In genomic region chr13:19587635-19588300, GRCh38 we compare ENCODE assay signal across 8 cellular contexts. TPM values are rescaled to one million over a fixed set of nuclear protein-coding genes. Genes with fewer than 3 reads are reported as not detected.
A peak's percentile ranks its signal among the peaks of the same experiment; 100 is the strongest.
DNase-seq lines count a peak whose midpoint lies in the region; ATAC-seq and TF ChIP-seq lines count a peak whose summit lies in the region.

No MANE protein-coding gene starts in this region.

- peaks cover 25% of the 10 kb centered on the region for H3K27me3 Mint-ChIP-seq in CD4-positive, CD25-positive, alpha-beta regulatory T cell
- peaks cover 2% of the 10 kb centered on the region for H3K27me3 Mint-ChIP-seq in activated T-cell treated with anti-CD3 and anti-CD28 coated beads, Interleukin-2, amount 50 U/mL, for 4 hours (ENCODE audit: low read depth)

- intact Hi-C loops in left cardiac atrium (cut with DNase I), result loop anchor here in 1 of 2 donors (10.0 kb wide), 1 partner anchor 923 kb away; no protein-coding TSS in a partner anchor
- intact Hi-C loops in testis (cut with DNase I; ENCODE audit: low total_unique reads), result no loop called here

- H3K4me3 ChIP-seq in CD4-positive, CD25-positive, alpha-beta regulatory T cell (ENCODE audit: low read depth, low read length), result no peak overlapping the region
- no peak overlapping the region for H3K4me3 ChIP-seq in testis

- peaks cover 0 to 3% of the 10 kb centered on the region in 2 experiments for H3K9me3 ChIP-seq in CD4-positive, CD25-positive, alpha-beta regulatory T cell (ENCODE audit: control insufficient read depth in 2 of 2, low read length in 2 of 2)
- H3K9me3 ChIP-seq in testis, result no peaks in the 10 kb centered on the region

- no peaks in the 10 kb centered on the region for H3K36me3 ChIP-seq in CD4-positive, CD25-positive, alpha-beta regulatory T cell (ENCODE audit: control insufficient read depth, insufficient read depth, low read length)
- no peaks in the 10 kb centered on the region for H3K36me3 ChIP-seq in testis (ENCODE audit: low read depth, missing control alignments)

- TF ChIP-seq CTCF in testis (IDR thresholded peaks at IDR 0.05), result peak; percentile 11 to 43 (median 36)

- no peak for ATAC-seq in CD4-positive, CD25-positive, alpha-beta regulatory T cell (ENCODE audit: low read depth in 2 of 2)
- ATAC-seq in GM18499 (IDR thresholded peaks at IDR 0.05; ENCODE audit: insufficient read depth, unreplicated experiment) (peak; percentile 58), HG02798 (IDR thresholded peaks at IDR 0.05; ENCODE audit: poor library complexity, unreplicated experiment) (peak; percentile 82), left cardiac atrium (peak; percentile 70 to 73)
- ATAC-seq in activated T-cell treated with anti-CD3 and anti-CD28 coated beads, Interleukin-2, amount 50 U/mL, for 4 hours, result peak; percentile 42 to 47

- H3K27ac ChIP-seq in CD4-positive, CD25-positive, alpha-beta regulatory T cell (ENCODE audit: insufficient read depth, low read length, poor library complexity, severe bottlenecking), result peak overlapping the region; percentile 74
- H3K27ac ChIP-seq in testis, result no peak overlapping the region

- peaks cover 11 to 26% (median 17%) of the 10 kb centered on the region in 4 donors for H3K4me1 Mint-ChIP-seq in CD4-positive, CD25-positive, alpha-beta regulatory T cell
- H3K4me1 Mint-ChIP-seq in activated T-cell treated with anti-CD3 and anti-CD28 coated beads, Interleukin-2, amount 50 U/mL, for 4 hours (ENCODE audit: low read depth), result peaks cover 22% of the 10 kb centered on the region

- peak overlapping the region; percentile 81 to 93 (median 91) for H3K27ac Mint-ChIP-seq in CD4-positive, CD25-positive, alpha-beta regulatory T cell

- TF ChIP-seq POLR2A in testis (IDR thresholded peaks at IDR 0.05), result no peak

- 47 to 52% methylated on average over 9 of the region's 9 CpGs for WGBS in testis, 2 donors

- peaks cover 18% of the 10 kb centered on the region for H3K4me1 ChIP-seq in CD4-positive, CD25-positive, alpha-beta regulatory T cell (ENCODE audit: control insufficient read depth, insufficient read depth, low read length, poor library complexity, severe bottlenecking)
- H3K4me1 ChIP-seq in testis, result no peaks in the 10 kb centered on the region

- peaks cover 0 to 10% (median 7%) of the 10 kb centered on the region in 7 donors for H3K9me3 Mint-ChIP-seq in CD4-positive, CD25-positive, alpha-beta regulatory T cell
- peaks cover 6% of the 10 kb centered on the region for H3K9me3 Mint-ChIP-seq in activated T-cell treated with anti-CD3 and anti-CD28 coated beads, Interleukin-2, amount 50 U/mL, for 4 hours

- peak; percentile 9 to 64 (median 47) for DNase-seq in CD4-positive, CD25-positive, alpha-beta regulatory T cell
- peak; percentile 36 for DNase-seq in NCI-H146 (lab: John Stamatoyannopoulos, UW)
- no peak for DNase-seq in activated T-cell treated with anti-CD3 and anti-CD28 coated beads, Interleukin-2, amount 50 U/mL, for 4 hours
- DNase-seq in left cardiac atrium, result no peak
- peak; percentile 62 for DNase-seq in testis
- DNase-seq in GM19240 (ENCODE audit: insufficient read length, low spot score), result no peak

- H3K4me3 Mint-ChIP-seq in CD4-positive, CD25-positive, alpha-beta regulatory T cell, result peak overlapping the region; percentile 66 to 85 (median 79)
- peak overlapping the region; percentile 77 for H3K4me3 Mint-ChIP-seq in activated T-cell treated with anti-CD3 and anti-CD28 coated beads, Interleukin-2, amount 50 U/mL, for 4 hours

- no peaks in the 10 kb centered on the region for H3K36me3 Mint-ChIP-seq in CD4-positive, CD25-positive, alpha-beta regulatory T cell
- no peaks in the 10 kb centered on the region for H3K36me3 Mint-ChIP-seq in activated T-cell treated with anti-CD3 and anti-CD28 coated beads, Interleukin-2, amount 50 U/mL, for 4 hours (ENCODE audit: insufficient read depth)

- peaks cover 4% of the 10 kb centered on the region for H3K27me3 ChIP-seq in CD4-positive, CD25-positive, alpha-beta regulatory T cell (ENCODE audit: control insufficient read depth, insufficient read depth, low read length)
- H3K27me3 ChIP-seq in testis, result no peaks in the 10 kb centered on the region

RNA-seq across cellular contexts. Expression of gene TPTE2, which starts 26.4 kb away (rescaled TPM):
- not detected for total RNA-seq in CD4-positive, CD25-positive, alpha-beta regulatory T cell
- not detected for polyA plus RNA-seq in CD4-positive, CD25-positive, alpha-beta regulatory T cell
- total RNA-seq in activated T-cell treated with anti-CD3 and anti-CD28 coated beads, Interleukin-2, amount 50 U/mL, for 4 hours, result not detected
- total RNA-seq in left cardiac atrium, result not detected
- 1 to 10 TPM; 5.1 to 9.9 TPM for total RNA-seq in testis
- 8.0 TPM for polyA plus RNA-seq in testis (ENCODE audit: insufficient read depth, low read depth, low replicate concordance)

RNA-seq across cellular contexts. Expression of gene MPHOSPH8, which starts 45.7 kb away (rescaled TPM):
- 74.2 TPM for total RNA-seq in CD4-positive, CD25-positive, alpha-beta regulatory T cell
- polyA plus RNA-seq in CD4-positive, CD25-positive, alpha-beta regulatory T cell, result 10 to 100 TPM in 3 of 4 donors, 1 to 10 TPM in 1; 9.8 to 13.9 (median 12.5) TPM
- 10 to 100 TPM; 26.6 to 30.3 (median 29.9) TPM for total RNA-seq in activated T-cell treated with anti-CD3 and anti-CD28 coated beads, Interleukin-2, amount 50 U/mL, for 4 hours
- total RNA-seq in left cardiac atrium (10 to 100 TPM; 27.5 to 32.5 TPM), testis (10 to 100 TPM; 31.0 to 39.2 TPM)
- polyA plus RNA-seq in testis (ENCODE audit: insufficient read depth, low read depth, low replicate concordance), result 12.3 TPM

Comparison
In these comparisons a context has a peak if more than half of its experiments do, and no peak if none do; other contexts are left out.
1. ATAC-seq: peak in GM18499 (single experiment), HG02798 (single experiment), activated T-cell treated with anti-CD3 and anti-CD28 coated beads, Interleukin-2, amount 50 U/mL, for 4 hours (2 of 2) and left cardiac atrium (2 of 2); none in CD4-positive, CD25-positive, alpha-beta regulatory T cell (0 of 2).
2. DNase-seq: peak in CD4-positive, CD25-positive, alpha-beta regulatory T cell (3 of 3), NCI-H146 (single experiment) and testis (single experiment); none in activated T-cell treated with anti-CD3 and anti-CD28 coated beads, Interleukin-2, amount 50 U/mL, for 4 hours (single experiment), left cardiac atrium (single experiment) and GM19240 (single experiment).